21 cellular contexts compared by ENCODE assay signal in the genomic region with DNA sequence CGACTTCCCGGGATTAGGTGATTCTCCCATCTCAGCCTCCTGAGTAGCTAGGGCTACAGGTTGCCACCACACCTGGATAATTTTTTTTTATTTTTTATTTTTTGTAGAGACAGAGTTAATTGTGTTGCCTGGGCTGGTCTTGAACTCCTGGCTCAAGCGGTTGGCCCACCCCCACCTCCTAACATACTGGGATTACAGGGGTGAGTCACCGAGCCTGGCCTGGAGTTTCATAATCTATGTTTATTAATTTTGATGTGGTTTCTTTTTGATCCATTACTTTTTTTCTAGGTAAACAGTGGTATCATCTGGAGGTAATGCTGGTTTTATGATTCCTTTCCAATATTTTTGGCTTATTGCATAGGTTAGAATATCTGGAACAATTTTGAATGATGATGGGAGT. TPM values are rescaled to one million over a fixed set of nuclear protein-coding genes. Genes with fewer than 3 reads are reported as not detected.
DNase-seq lines count a peak whose midpoint lies in the region; ATAC-seq, FAIRE-seq and TF ChIP-seq lines count a peak whose summit lies in the region.
"Had no signal": no experiment of that assay in that cellular context is flagged by ENCODE, and none has a peak within 500 bp of the region (broad histone marks: within the 10 kb centered on the region; RNA-seq: fewer than 3 reads in every experiment).

No MANE protein-coding gene starts in this region.

- H3K27ac ChIP-seq in A549, result no peak overlapping the region
- no peak overlapping the region; the same call in 2 of the 3 replicates for H3K27ac ChIP-seq in K562 (ENCODE audit: extremely low read depth, low read depth, low read length)
- H3K27ac ChIP-seq: BLaER1 treated with 17β-estradiol and CSF1 and Interleukin-3, amounts not matched to agents 10 nM and 100 nM; KMS-11 had no signal

- H2AFZ ChIP-seq in K562 (ENCODE audit: low read depth, low read length), result no peak overlapping the region

- no peak overlapping the region for H3K9ac ChIP-seq in K562 (ENCODE audit: insufficient read depth in 1 of 2, low read depth in 2 of 2, low read length in 2 of 2)
- H3K9ac ChIP-seq: BLaER1 treated with 17β-estradiol and CSF1 and Interleukin-3, amounts not matched to agents 10 nM and 100 nM; KMS-11 had no signal

- TF ChIP-seq EP300 in A549 (IDR thresholded peaks at IDR 0.05), result no peak
- no peak for TF ChIP-seq EP300 in K562 (IDR thresholded peaks at IDR 0.05; ENCODE audit: low read length)

- WGBS in A549 (ENCODE audit: missing lambda C conversion rate), result 79% methylated on average over 4 of the region's 4 CpGs
- 69% methylated on average over 4 of the region's 4 CpGs for WGBS in K562 (ENCODE audit: insufficient coverage, low coverage, missing lambda C conversion rate)

- in situ Hi-C loops in K562 (cut with MboI), result no loop called here

- TF ChIP-seq CTCF in A549 (IDR thresholded peaks at IDR 0.05) (no peak), K562 (IDR thresholded peaks at IDR 0.05 in 2 of 3, conservative IDR thresholded peaks at IDR 0.05 in 1 of 3; ENCODE audit: insufficient read depth in 2 of 3, low read depth in 1 of 3, low read length in 3 of 3) (no peak)

- TF ChIP-seq POLR2A in A549 (IDR thresholded peaks at IDR 0.05; ENCODE audit: low read length) (no peak), H54 (IDR thresholded peaks at IDR 0.05; ENCODE audit: low read depth, low read length) (no peak), K562 (conservative IDR thresholded peaks at IDR 0.05) (no peak)

- H3K36me3 ChIP-seq in MG63 (no peaks in the 10 kb centered on the region), K562 (ENCODE audit: control insufficient read depth, insufficient read depth, low read length) (no peaks in the 10 kb centered on the region)

- peaks cover 20% of the 10 kb centered on the region for H3K4me1 ChIP-seq in A549
- peaks cover 10 to 38% of the 10 kb centered on the region in 2 experiments for H3K4me1 ChIP-seq in K562 (replicated peaks in 1 of 2; ENCODE audit: control insufficient read depth in 2 of 2, insufficient read depth in 2 of 2, low read length in 2 of 2)

- H3K27me3 ChIP-seq in MG63 (no peaks in the 10 kb centered on the region), K562 (ENCODE audit: control insufficient read depth in 2 of 2, insufficient read depth in 2 of 2, low read length in 2 of 2) (no peaks in the 10 kb centered on the region)
- H3K27me3 ChIP-seq: BLaER1 treated with 17β-estradiol and CSF1 and Interleukin-3, amounts not matched to agents 10 nM and 100 nM had no signal

- H3K79me2 ChIP-seq in K562 (ENCODE audit: control insufficient read depth, insufficient read depth, low read length), result peaks cover 48% of the 10 kb centered on the region

- H4K20me1 ChIP-seq in K562 (replicated peaks; ENCODE audit: control insufficient read depth, insufficient read depth, low read length), result no peaks in the 10 kb centered on the region

- no peak for ATAC-seq in A549
- peak; percentile 23; the same call in 2 of the 3 replicates for ATAC-seq in K562
- ATAC-seq: HepG2 had no signal

- no peaks in the 10 kb centered on the region for H3K9me3 ChIP-seq in A549
- H3K9me3 ChIP-seq in MG63, result no peaks in the 10 kb centered on the region
- H3K9me3 ChIP-seq in K562 (replicated peaks; ENCODE audit: control insufficient read depth, insufficient read depth, low read depth, low read length), result no peaks in the 10 kb centered on the region

- CTCF ChIA-PET in A549 (lab: Yijun Ruan, JAX), result no interaction called here
- CTCF ChIA-PET in K562 (lab: Yijun Ruan, JAX; ENCODE audit: low intra/inter-chr PET ratio), result no interaction called here

- POLR2A ChIA-PET in A549 (lab: Yijun Ruan, JAX), result no interaction called here
- POLR2A ChIA-PET in K562 (lab: Yijun Ruan, JAX), result interaction anchor here (1.6 kb wide), 1 partner anchor 8 kb away, joined by 3 read pairs; no protein-coding TSS in a partner anchor

- H3K4me3 ChIP-seq in A549 (no peak overlapping the region), MG63 (no peak overlapping the region), K562 (no peak overlapping the region)
- H3K4me3 ChIP-seq: BLaER1 treated with 17β-estradiol and CSF1 and Interleukin-3, amounts not matched to agents 10 nM and 100 nM had no signal

- no peak for DNase-seq in A549 (ENCODE audit: low read depth in 1 of 2, low spot score in 1 of 2)
- DNase-seq in H54 (ENCODE audit: insufficient read length, low spot score), result no peak
- DNase-seq in MG63, result peak; percentile 10
- peak in 1 of 4 experiments; percentile 30 for DNase-seq in K562 (ENCODE audit: extremely low read depth in 1 of 4, low spot score in 3 of 4)
- DNase-seq in NCI-H2171 treated with DMSO at 0.1 percent for 48 hours (lab: John Stamatoyannopoulos, UW), result no peak
- DNase-seq in globus pallidus (ENCODE audit: low spot score), result no peak
- no peak for DNase-seq in NCI-H345 treated with DMSO at 0.1 percent for 48 hours (lab: John Stamatoyannopoulos, UW; ENCODE audit: unreplicated experiment)
- no peak for DNase-seq in NCI-H187 treated with DMSO at 0.1 percent for 48 hours (lab: John Stamatoyannopoulos, UW)
- DNase-seq: 8988T; CD4-positive, CD25-positive, alpha-beta regulatory T cell; CD8-positive, alpha-beta memory T cell; COR-L47; DMS 273 treated with DMSO at 0.1 percent for 48 hours; DMS53; DND-41; GF-D8; GOT3; H9 had no signal

- TF ChIP-seq RAD21 in A549 (conservative IDR thresholded peaks at IDR 0.05 in 1 of 2, IDR thresholded peaks at IDR 0.05 in 1 of 2) (no peak), K562 (CRISPR knock-in tag; conservative IDR thresholded peaks at IDR 0.05 in 1 of 2, IDR thresholded peaks at IDR 0.05 in 1 of 2) (no peak)

- H3K9me1 ChIP-seq in K562 (ENCODE audit: control insufficient read depth, insufficient read depth, low read length), result no peaks in the 10 kb centered on the region

- H3K4me2 ChIP-seq in A549, result 0 out of 3 replicates have a peak overlapping the region, but pooled peaks have one; percentile 0
- H3K4me2 ChIP-seq in K562 (ENCODE audit: insufficient read depth, low read length), result no peak overlapping the region
- H3K4me2 ChIP-seq: BLaER1 treated with 17β-estradiol and CSF1 and Interleukin-3, amounts not matched to agents 10 nM and 100 nM; KMS-11 had no signal

- FAIRE-seq in A549 (lab: Jason Lieb, UNC), result no peak
- peak; percentile 11 for FAIRE-seq in H54 (lab: Jason Lieb, UNC)
- no peak for FAIRE-seq in K562 (lab: Jason Lieb, UNC)
- FAIRE-seq: HepG2 had no signal

- no TSS peak for BruUV-seq in K562 (replicated peaks; lab: Mats Ljungman, UMichigan)

- intact Hi-C loops in K562 (cut with micrococcal nuclease), result no loop called here

TF ChIP-seq in A549, 52 proteins besides CTCF, POLR2A, EP300 and RAD21:
- TF ChIP-seq MYC (IDR thresholded peaks at IDR 0.05; ENCODE audit: borderline replicate concordance, low read length) (no peak), NFE2L2 (conservative IDR thresholded peaks at IDR 0.05; ENCODE audit: low read length) (no peak), FOSL2 (IDR thresholded peaks at IDR 0.05) (no peak), FOSL2 (CRISPR knock-in tag; IDR thresholded peaks at IDR 0.05) (peak; percentile 33)

TF ChIP-seq in K562, 482 proteins besides CTCF, POLR2A, EP300 and RAD21 (continues in another document):
- TF ChIP-seq FOSL1 (tag; conservative IDR thresholded peaks at IDR 0.05), result peak; percentile 29; the same call in 1 of the 2 replicates
- TF ChIP-seq DPF2 (IDR thresholded peaks at IDR 0.05), result 0 out of 2 replicates have a peak, but pooled peaks have one; percentile 22
- TF ChIP-seq, protein P1, sequence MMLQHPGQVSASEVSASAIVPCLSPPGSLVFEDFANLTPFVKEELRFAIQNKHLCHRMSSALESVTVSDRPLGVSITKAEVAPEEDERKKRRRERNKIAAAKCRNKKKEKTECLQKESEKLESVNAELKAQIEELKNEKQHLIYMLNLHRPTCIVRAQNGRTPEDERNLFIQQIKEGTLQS (IDR thresholded peaks at IDR 0.05), result peak; percentile 61; the same call in 1 of the 2 replicates
- TF ChIP-seq, protein P1 (CRISPR knock-in tag; conservative IDR thresholded peaks at IDR 0.05), result no peak

RNA-seq across cellular contexts. Expression of a gene that starts 54.2 kb away (rescaled TPM):
- 3.7 and 6.7 TPM in 2 replicates for polyA plus RNA-seq in A549 (2011; rRNA removed)
- polyA plus RNA-seq in A549 (2012; cell fraction: cytosol; rRNA removed), result 2.0 and 2.6 TPM in 2 replicates
- 2.2 TPM in 2 replicates for polyA plus RNA-seq in A549 (2012; cell fraction: nucleus; rRNA removed)
- polyA plus RNA-seq in A549 (2017; fragmentation: RNase III; extraction: RNeasy Plus Mini Kit Qiagen cat#74134 plus additional on column Dnase treatment), result 2.0 to 2.2 TPM (median 2.1 TPM) in 3 replicates
- 50.1 and 57.8 TPM in 2 replicates for polyA minus RNA-seq in A549 (2011; rRNA and poly(A)+ RNA removed)
- 0.07 and 1.1 TPM in 2 replicates for total RNA-seq in MG63 (2014; rRNA removed; shearing (Covaris generic); ENCODE audit: low replicate concordance)
- 49.8 and 66.2 TPM in 2 replicates for total RNA-seq in K562 (2011; cell fraction: chromatin; rRNA removed; ENCODE audit: low replicate concordance)
- 22.5 and 29.5 TPM in 2 replicates for total RNA-seq in K562 (2011; cell fraction: nucleolus; rRNA removed)
- 30.6 and 35.2 TPM in 2 replicates for total RNA-seq in K562 (2011; cell fraction: nucleoplasm; rRNA removed)
- total RNA-seq in K562 (2014; rRNA removed), result 5.8 and 5.9 TPM in 2 replicates
- 10.2 and 10.8 TPM in 2 replicates for total RNA-seq in K562 (2014; rRNA removed; fragmentation: Illumina TruSeq; extraction: Trizol)
- total RNA-seq in K562 (2015; rRNA removed; fragmentation: Illumina TruSeq; extraction: Trizol), result 10.1 TPM in 2 replicates
- total RNA-seq in K562 (2021), result 14.4 and 16.0 TPM in 2 replicates
- 10.5 and 13.2 TPM in 2 replicates for polyA plus RNA-seq in K562 (2011; rRNA removed)
- polyA plus RNA-seq in K562 (2011; cell fraction: cytosol; rRNA removed), result 8.3 and 14.3 TPM in 2 replicates
- 17.4 and 19.9 TPM in 2 replicates for polyA plus RNA-seq in K562 (2011; cell fraction: nucleus; rRNA removed)
- polyA plus RNA-seq in K562 (2012), result 5.3 and 6.2 TPM in 2 replicates
- polyA plus RNA-seq in K562 (2014; fragmentation: Illumina TruSeq; extraction: Trizol), result 11.6 and 12.8 TPM in 2 replicates
- 1 to 10 TPM; 1.1 to 2.6 TPM for polyA plus RNA-seq in K562 (2014; fragmentation: Nextera tagmentation; extraction: Ambion mirVana)
- 5.2 and 5.9 TPM in 2 replicates for polyA plus RNA-seq in K562 (2014; rRNA removed)
- polyA minus RNA-seq in K562 (2011; rRNA and poly(A)+ RNA removed), result 52.8 and 56.9 TPM in 2 replicates
- 33.8 and 39.5 TPM in 2 replicates for polyA minus RNA-seq in K562 (2011; cell fraction: cytosol; rRNA and poly(A)+ RNA removed)
- 24.6 and 45.3 TPM in 2 replicates for polyA minus RNA-seq in K562 (2011; cell fraction: nucleus; rRNA and poly(A)+ RNA removed)
